ENCODE assay signal across 15 cellular contexts in genomic region chr2:173134703-173135102, GRCh38. TPM values are rescaled to one million over a fixed set of nuclear protein-coding genes. Genes with fewer than 3 reads are reported as not detected.
DNase-seq lines count a peak whose midpoint lies in the region; ATAC-seq, FAIRE-seq and TF ChIP-seq lines count a peak whose summit lies in the region.
"Had no signal": no experiment of that assay in that cellular context is flagged by ENCODE, and none has a peak within 500 bp of the region (broad histone marks: within the 10 kb centered on the region; RNA-seq: fewer than 3 reads in every experiment).

No MANE protein-coding gene starts in this region.

- no peak overlapping the region for H3K27ac ChIP-seq in GM12878 (ENCODE audit: control insufficient read depth, insufficient read depth)
- H3K27ac ChIP-seq: A549, pancreas had no signal

- H2AFZ ChIP-seq in GM12878 (ENCODE audit: control insufficient read depth, low read depth, low read length) = no peak overlapping the region

- peaks cover 38% of the 10 kb centered on the region for H3K27me3 Mint-ChIP-seq in activated CD4-positive, alpha-beta T cell treated with anti-CD3 and anti-CD28 coated beads for 36 hours
- peaks cover 3 to 22% of the 10 kb centered on the region in 2 donors for H3K27me3 Mint-ChIP-seq in natural killer cell treated with Interleukin-12 subunit alpha and Interleukin-12 subunit beta and Interleukin-15 and Interleukin-18, amount 100 ng/mL, for 72 hours

- no peaks in the 10 kb centered on the region for H3K9me3 Mint-ChIP-seq in activated CD4-positive, alpha-beta T cell treated with anti-CD3 and anti-CD28 coated beads for 36 hours (ENCODE audit: low read depth)
- H3K9me3 Mint-ChIP-seq in natural killer cell treated with Interleukin-12 subunit alpha and Interleukin-12 subunit beta and Interleukin-15 and Interleukin-18, amount 100 ng/mL, for 72 hours = peaks cover 5% of the 10 kb centered on the region

- no peak for TF ChIP-seq POLR2A in GM12878 (IDR thresholded peaks at IDR 0.05; ENCODE audit: low read depth, low read length)

- POLR2A ChIA-PET in activated CD4-positive, alpha-beta T cell treated with anti-CD3 and anti-CD28 coated beads for 36 hours (lab: Charles Lee) = no interaction called here
- POLR2A ChIA-PET in GM12878 (lab: Charles Lee) = no interaction called here

- H3K27me3 ChIP-seq in GM12878 (replicated peaks in 1 of 2; ENCODE audit: control insufficient read depth in 2 of 2, insufficient read depth in 2 of 2, low read length in 1 of 2) = no peaks in the 10 kb centered on the region
- H3K27me3 ChIP-seq: pancreas had no signal

- SMC1A ChIA-PET in GM12878 (lab: Charles Lee; ENCODE audit: uncharacterized antibody, unreplicated experiment) = no interaction called here

- no peak for TF ChIP-seq EP300 in GM12878 (IDR thresholded peaks at IDR 0.05; ENCODE audit: borderline replicate concordance in 1 of 2, control insufficient read depth in 1 of 2, low read depth in 2 of 2, low read length in 2 of 2)

- H3K4me2 ChIP-seq in GM12878 (ENCODE audit: control insufficient read depth, insufficient read depth) = no peak overlapping the region
- H3K4me2 ChIP-seq: A549 had no signal

- intact Hi-C loops in activated CD4-positive, alpha-beta T cell treated with anti-CD3 and anti-CD28 coated beads for 36 hours (cut with DNase I, micrococcal nuclease) = loop anchor here in 1 of 2 experiments (10.0 kb wide), 1 partner anchor 1360 kb away; no protein-coding TSS in a partner anchor
- intact Hi-C loops in GM12878 (cut with micrococcal nuclease; ENCODE audit: unreplicated experiment) = no loop called here

- no peak for TF ChIP-seq CTCF in GM12878 (IDR thresholded peaks at IDR 0.05 in 2 of 3, conservative IDR thresholded peaks at IDR 0.05 in 1 of 3; ENCODE audit: control insufficient read depth in 2 of 3, extremely low read depth in 1 of 3, insufficient read depth in 1 of 3, low read depth in 3 of 3, low read length in 3 of 3)

- H3K36me3 ChIP-seq in GM12878 (ENCODE audit: control insufficient read depth in 2 of 2, insufficient read depth in 2 of 2, low read length in 1 of 2) = no peaks in the 10 kb centered on the region
- H3K36me3 ChIP-seq: pancreas had no signal

- no peak overlapping the region for H3K4me3 ChIP-seq in GM12878
- H3K4me3 ChIP-seq: A549, pancreas had no signal

- H3K4me3 Mint-ChIP-seq in activated CD4-positive, alpha-beta T cell treated with anti-CD3 and anti-CD28 coated beads for 36 hours = no peak overlapping the region
- peak overlapping the region; percentile 65 for H3K4me3 Mint-ChIP-seq in natural killer cell treated with Interleukin-12 subunit alpha and Interleukin-12 subunit beta and Interleukin-15 and Interleukin-18, amount 100 ng/mL, for 72 hours

- no peaks in the 10 kb centered on the region for H3K4me1 ChIP-seq in GM12878 (ENCODE audit: control insufficient read depth, insufficient read depth, low read length)

- CTCF ChIA-PET in activated CD4-positive, alpha-beta T cell treated with anti-CD3 and anti-CD28 coated beads for 36 hours (lab: Charles Lee) = interaction anchor here (3.6 kb wide), 1 partner anchor 107 kb away, joined by 15 read pairs; no protein-coding TSS in a partner anchor
- CTCF ChIA-PET in GM12878 (lab: Yijun Ruan, JAX) = no interaction called here

- no peak overlapping the region for H3K27ac Mint-ChIP-seq in activated CD4-positive, alpha-beta T cell treated with anti-CD3 and anti-CD28 coated beads for 36 hours
- peak overlapping the region; percentile 73 to 97 for H3K27ac Mint-ChIP-seq in natural killer cell treated with Interleukin-12 subunit alpha and Interleukin-12 subunit beta and Interleukin-15 and Interleukin-18, amount 100 ng/mL, for 72 hours

- no TSS peak for BruUV-seq in GM12878 (replicated peaks; lab: Mats Ljungman, UMichigan)

- no peak for TF ChIP-seq RAD21 in GM12878 (IDR thresholded peaks at IDR 0.05; ENCODE audit: insufficient read depth, low read depth, low read length)

- 17% methylated on average over 4 of the region's 4 CpGs for WGBS in GM12878 (ENCODE audit: insufficient coverage, insufficient replicate concordance, low lambda C conversion rate, missing lambda C conversion rate)

- peak; percentile 16 for DNase-seq in activated CD4-positive, alpha-beta T cell treated with anti-CD3 and anti-CD28 coated beads for 36 hours
- DNase-seq in activated CD4-positive, alpha-beta T cell treated with anti-CD3 and anti-CD28 coated beads, Interleukin-2, amount 50 U/mL, for 1 hour = no peak
- DNase-seq in NOMO-1 treated with DMSO at 0.1 percent for 48 hours (lab: John Stamatoyannopoulos, UW; ENCODE audit: unreplicated experiment) = peak; percentile 57
- no peak for DNase-seq in GM12878 (ENCODE audit: low read depth, low spot score)
- DNase-seq in natural killer cell treated with Interleukin-12 subunit alpha and Interleukin-12 subunit beta and Interleukin-15 and Interleukin-18, amount 100 ng/mL, for 72 hours (ENCODE audit: low spot score) = peak; percentile 84
- DNase-seq in NCI-H1105 treated with DMSO at 0.1 percent for 48 hours (lab: John Stamatoyannopoulos, UW) = no peak
- DNase-seq in SHP77 (lab: John Stamatoyannopoulos, UW) = no peak
- DNase-seq: activated naive CD4-positive, alpha-beta T cell; DMS79; NCI-H2081 treated with DMSO at 0.1 percent for 48 hours; pancreas; stimulated activated naive CD4-positive, alpha-beta T cell treated with Interleukin-2 at 50 U/mL for 16 hours had no signal

- RAD21 ChIA-PET in GM12878 (lab: Charles Lee; ENCODE audit: unreplicated experiment) = no interaction called here

- H3K4me1 Mint-ChIP-seq in activated CD4-positive, alpha-beta T cell treated with anti-CD3 and anti-CD28 coated beads for 36 hours = peaks cover 51% of the 10 kb centered on the region
- H3K4me1 Mint-ChIP-seq in natural killer cell treated with Interleukin-12 subunit alpha and Interleukin-12 subunit beta and Interleukin-15 and Interleukin-18, amount 100 ng/mL, for 72 hours (ENCODE audit: low read depth in 2 of 2) = peaks cover 71 to 78% of the 10 kb centered on the region in 2 donors

- ATAC-seq in activated CD4-positive, alpha-beta T cell treated with anti-CD3 and anti-CD28 coated beads for 36 hours = no peak
- ATAC-seq in GM12878 = no peak
- peak; percentile 61 to 81 for ATAC-seq in natural killer cell treated with Interleukin-12 subunit alpha and Interleukin-12 subunit beta and Interleukin-15 and Interleukin-18, amount 100 ng/mL, for 72 hours
- ATAC-seq in GM21529 (IDR thresholded peaks at IDR 0.05; ENCODE audit: unreplicated experiment) = no peak
- ATAC-seq: A549 had no signal

- H3K9me3 ChIP-seq in GM12878 (replicated peaks; ENCODE audit: control insufficient read depth, insufficient read depth, low read length) = no peaks in the 10 kb centered on the region
- H3K9me3 ChIP-seq: A549, pancreas had no signal

- H3K9ac ChIP-seq in GM12878 (ENCODE audit: control insufficient read depth, insufficient read depth, low read length) = no peak overlapping the region

- no peak for FAIRE-seq in GM12878 (lab: Jason Lieb, UNC)
- FAIRE-seq: A549, colon, pancreas had no signal

- in situ Hi-C loops in GM12878 (cut with MboI) = no loop called here

- peaks cover 2% of the 10 kb centered on the region; the same call in 1 of the 2 replicates for H3K79me2 ChIP-seq in GM12878 (ENCODE audit: control insufficient read depth, insufficient read depth, low read length)

- H3K36me3 Mint-ChIP-seq in activated CD4-positive, alpha-beta T cell treated with anti-CD3 and anti-CD28 coated beads for 36 hours (ENCODE audit: low read depth) = no peaks in the 10 kb centered on the region
- H3K36me3 Mint-ChIP-seq in natural killer cell treated with Interleukin-12 subunit alpha and Interleukin-12 subunit beta and Interleukin-15 and Interleukin-18, amount 100 ng/mL, for 72 hours = peaks cover 21% of the 10 kb centered on the region

- H4K20me1 ChIP-seq in GM12878 (ENCODE audit: control insufficient read depth, insufficient read depth) = no peaks in the 10 kb centered on the region

TF ChIP-seq in GM12878, 131 proteins besides CTCF, POLR2A, EP300 and RAD21 (continues in another document):
- TF ChIP-seq USF1 (IDR thresholded peaks at IDR 0.05; ENCODE audit: borderline replicate concordance, extremely low read length, insufficient read depth, low read depth, low read length) (peak; percentile 27), TCF7 (IDR thresholded peaks at IDR 0.05; ENCODE audit: borderline replicate concordance) (no peak), CEBPB (IDR thresholded peaks at IDR 0.05; ENCODE audit: borderline replicate concordance in 1 of 2, low read depth in 2 of 2, low read length in 2 of 2) (no peak), EED (IDR thresholded peaks at IDR 0.05; ENCODE audit: low read depth) (no peak), MTA3 (IDR thresholded peaks at IDR 0.05; ENCODE audit: borderline replicate concordance, low read length) (no peak), SPI1 (IDR thresholded peaks at IDR 0.05; ENCODE audit: borderline replicate concordance, insufficient read depth, low read depth, low read length) (peak; percentile 31; the same call in 1 of the 2 replicates)

RNA-seq across cellular contexts. Expression of gene MAP3K20, which starts 59.1 kb away (rescaled TPM):
- 1 to 10 TPM; 8.1 to 8.4 TPM for total RNA-seq in activated CD4-positive, alpha-beta T cell treated with anti-CD3 and anti-CD28 coated beads for 36 hours
- 5.8 and 6.5 TPM in 2 replicates for total RNA-seq in GM12878 (2013; cell fraction: nucleolus; rRNA removed)
- total RNA-seq in GM12878 (2014; rRNA removed) (2.3 TPM in 2 replicates), GM12878 (2014; rRNA removed; fragmentation: Illumina TruSeq; extraction: Trizol) (2.4 and 2.7 TPM in 2 replicates), GM12878 (2021) (2.2 and 3.4 TPM in 2 replicates)
- 5.3 TPM for polyA plus RNA-seq in GM12878 (2011; ENCODE audit: low read depth)
- polyA plus RNA-seq in GM12878 (2011; rRNA removed) (0.04 and 0.06 TPM in 2 replicates), GM12878 (2014; fragmentation: Illumina TruSeq; extraction: Trizol) (2.2 and 2.3 TPM in 2 replicates), GM12878 (2014; fragmentation: Nextera tagmentation; extraction: Ambion mirVana) (1 to 10 TPM in 1 of 2 experiments, under 1 TPM in 1; 0.84 to 1.0 TPM), GM12878 (2014; rRNA removed) (1.2 and 1.3 TPM in 2 replicates), GM12878 (2016; fragmentation: Nextera tagmentation; extraction: Ambion mirVana) (1 to 10 TPM; 3.3 to 5.6 TPM)
- under 0.01 and 0.03 TPM in 2 replicates for polyA plus RNA-seq in GM12878 (2011; cell fraction: cytosol; rRNA removed)
- polyA plus RNA-seq in GM12878 (2011; cell fraction: nucleus; rRNA removed) = 0.04 TPM in 1 of 2 replicates, not detected in the other
- 7.0 and 8.4 TPM in 2 replicates for polyA plus RNA-seq in GM12878 (2012)
- 0.22 TPM in 1 of 2 replicates, not detected in the other for polyA minus RNA-seq in GM12878 (2011; rRNA and poly(A)+ RNA removed)
- 0.27 TPM in 1 of 2 replicates, not detected in the other for polyA minus RNA-seq in GM12878 (2011; cell fraction: cytosol; rRNA and poly(A)+ RNA removed)
- polyA minus RNA-seq in GM12878 (2011; cell fraction: nucleus; rRNA and poly(A)+ RNA removed) = 0.19 and 0.48 TPM in 2 replicates
- 10 to 100 TPM; 30.1 to 76.8 TPM for total RNA-seq in natural killer cell treated with Interleukin-12 subunit alpha and Interleukin-12 subunit beta and Interleukin-15 and Interleukin-18, amount 100 ng/mL, for 72 hours

Comparison
In these comparisons a context has a peak if more than half of its experiments do, and no peak if none do; other contexts are left out.
1. DNase-seq: peak in activated CD4-positive, alpha-beta T cell treated with anti-CD3 and anti-CD28 coated beads for 36 hours (single experiment), NOMO-1 treated with DMSO at 0.1 percent for 48 hours (single experiment) and natural killer cell treated with Interleukin-12 subunit alpha and Interleukin-12 subunit beta and Interleukin-15 and Interleukin-18, amount 100 ng/mL, for 72 hours (single experiment); none in activated CD4-positive, alpha-beta T cell treated with anti-CD3 and anti-CD28 coated beads, Interleukin-2, amount 50 U/mL, for 1 hour (single experiment), GM12878 (single experiment), NCI-H1105 treated with DMSO at 0.1 percent for 48 hours (single experiment) and SHP77 (0 of 2).
2. ATAC-seq: peak in natural killer cell treated with Interleukin-12 subunit alpha and Interleukin-12 subunit beta and Interleukin-15 and Interleukin-18, amount 100 ng/mL, for 72 hours (2 of 2); none in activated CD4-positive, alpha-beta T cell treated with anti-CD3 and anti-CD28 coated beads for 36 hours (single experiment), GM12878 (single experiment) and GM21529 (single experiment).